Comparison of ENCODE assay signal across 31 cellular contexts in genomic region chr13:38697197-38697596, GRCh38. TPM values are rescaled to one million over a fixed set of nuclear protein-coding genes. Genes with fewer than 3 reads are reported as not detected.
"Had no signal": no experiment of that assay in that cellular context is flagged by ENCODE, and none has a peak within 500 bp of the region (broad histone marks: within the 10 kb centered on the region; RNA-seq: fewer than 3 reads in every experiment).

No MANE protein-coding gene starts in this region.

- DNase-seq: activated B cell treated with CpG ODN at 0.5 μM for 24 hours; activated CD4-positive, alpha-beta T cell treated with anti-CD3 and anti-CD28 coated beads for 48 hours; activated CD4-positive, alpha-beta T cell treated with anti-CD3 and anti-CD28 coated beads, Interleukin-2, amount 50 U/mL, for 1 hour; activated CD4-positive, alpha-beta T cell treated with anti-CD3 and anti-CD28 coated beads, Interleukin-2, amount 50 U/mL, for 48 hours; activated CD8-positive, alpha-beta memory T cell treated with anti-CD3 and anti-CD28 coated beads for 24 hours; activated CD8-positive, alpha-beta T cell treated with anti-CD3 and anti-CD28 coated beads for 36 hours; activated effector memory CD4-positive, alpha-beta T cell treated with Interleukin-2 at 50 U/mL for 16 hours; activated gamma-delta T cell treated with Interleukin-2 at 50 U/mL for 16 hours; activated naive CD4-positive, alpha-beta T cell treated with anti-CD3 and anti-CD28 coated beads, Interleukin-2, amount 50 U/mL, for 16 hours; activated naive CD4-positive, alpha-beta T cell treated with Interleukin-2 at 50 U/mL for 16 hours; activated T-cell treated with anti-CD3 and anti-CD28 coated beads, Interleukin-2, amount 50 U/mL, for 4 hours; amniotic stem cell; anterior cingulate cortex; brain microvascular endothelial cell; caudate nucleus; cortex of kidney; dermis blood vessel endothelial cell; effector CD4-positive, alpha-beta T cell; effector memory CD8-positive, alpha-beta T cell; erythroblast; T-helper 1 cell; T-helper 17 cell; T1000; WERI-Rb-1 had no signal

- H3K27me3 ChIP-seq: brain microvascular endothelial cell, esophagus muscularis mucosa, foreskin keratinocyte had no signal

- H3K9me3 Mint-ChIP-seq: activated B cell treated with CpG ODN at 0.5 μM for 24 hours; activated CD8-positive, alpha-beta T cell treated with anti-CD3 and anti-CD28 coated beads for 36 hours; activated T-cell treated with anti-CD3 and anti-CD28 coated beads, Interleukin-2, amount 50 U/mL, for 4 hours; activated T-helper 17 cell treated with anti-CD3 and anti-CD28 coated beads, Interleukin-2, amount 50 U/mL, for 72 hours; T-helper 2 cell treated with Interferon-gamma antibody and Interleukin-4, amounts not matched to agents 5 μg/mL and 100 μg/mL, for 36 hours had no signal

- H3K27ac ChIP-seq: brain microvascular endothelial cell, esophagus muscularis mucosa, foreskin keratinocyte, WERI-Rb-1 had no signal

- H3K4me1 Mint-ChIP-seq: activated B cell treated with CpG ODN at 0.5 μM for 24 hours; activated T-helper 17 cell treated with anti-CD3 and anti-CD28 coated beads, Interleukin-2, amount 50 U/mL, for 72 hours; T-helper 17 cell had no signal

- H3K4me1 ChIP-seq: esophagus muscularis mucosa, foreskin keratinocyte had no signal

- H3K27ac Mint-ChIP-seq: activated B cell treated with CpG ODN at 0.5 μM for 24 hours; activated CD8-positive, alpha-beta T cell treated with anti-CD3 and anti-CD28 coated beads for 36 hours; activated naive CD8-positive, alpha-beta T cell; activated T-helper 17 cell treated with anti-CD3 and anti-CD28 coated beads, Interleukin-2, amount 50 U/mL, for 72 hours; effector memory CD8-positive, alpha-beta T cell; T-helper 17 cell; T-helper 2 cell treated with Interferon-gamma antibody and Interleukin-4, amounts not matched to agents 5 μg/mL and 100 μg/mL, for 36 hours had no signal

- H3K9me3 ChIP-seq: esophagus muscularis mucosa had no signal

- H3K27me3 Mint-ChIP-seq: activated B cell treated with CpG ODN at 0.5 μM for 24 hours; activated CD8-positive, alpha-beta T cell treated with anti-CD3 and anti-CD28 coated beads for 36 hours; activated naive CD8-positive, alpha-beta T cell; activated T-helper 17 cell treated with anti-CD3 and anti-CD28 coated beads, Interleukin-2, amount 50 U/mL, for 72 hours; effector memory CD8-positive, alpha-beta T cell had no signal

- H3K36me3 Mint-ChIP-seq: activated naive CD8-positive, alpha-beta T cell had no signal

- ATAC-seq: activated CD4-positive, CD25-positive, alpha-beta regulatory T cell treated with anti-CD3 and anti-CD28 coated beads, Interleukin-2, amount 50 U/mL, for 24 hours; activated CD8-positive, alpha-beta T cell treated with anti-CD3 and anti-CD28 coated beads for 36 hours; activated T-cell treated with anti-CD3 and anti-CD28 coated beads, Interleukin-2, amount 50 U/mL, for 4 hours; activated T-helper 17 cell treated with anti-CD3 and anti-CD28 coated beads, Interleukin-2, amount 50 U/mL, for 72 hours; effector memory CD8-positive, alpha-beta T cell; T-helper 17 cell had no signal

- H3K4me3 ChIP-seq: esophagus muscularis mucosa had no signal

- H3K4me3 Mint-ChIP-seq: activated B cell treated with CpG ODN at 0.5 μM for 24 hours; activated CD8-positive, alpha-beta T cell treated with anti-CD3 and anti-CD28 coated beads for 36 hours; activated naive CD8-positive, alpha-beta T cell; activated T-cell treated with anti-CD3 and anti-CD28 coated beads, Interleukin-2, amount 50 U/mL, for 4 hours; activated T-helper 17 cell treated with anti-CD3 and anti-CD28 coated beads, Interleukin-2, amount 50 U/mL, for 72 hours; effector memory CD8-positive, alpha-beta T cell; T-helper 17 cell; T-helper 2 cell treated with Interferon-gamma antibody and Interleukin-4, amounts not matched to agents 5 μg/mL and 100 μg/mL, for 36 hours had no signal

- H3K36me3 ChIP-seq: brain microvascular endothelial cell, esophagus muscularis mucosa, WERI-Rb-1 had no signal

RNA-seq across cellular contexts. Expression of gene FREM2, which starts 10.3 kb away (rescaled TPM):
- total RNA-seq: activated B cell treated with CpG ODN at 0.5 μM for 24 hours; activated CD8-positive, alpha-beta T cell treated with anti-CD3 and anti-CD28 coated beads for 36 hours; activated T-helper 17 cell treated with anti-CD3 and anti-CD28 coated beads, Interleukin-2, amount 50 U/mL, for 72 hours; bronchial epithelial cell; T-helper 17 cell had no signal
